In genomic region chr2:165198181-165198580, GRCh38 we compare ENCODE assay signal across 24 cellular contexts. TPM values are rescaled to one million over a fixed set of nuclear protein-coding genes. Genes with fewer than 3 reads are reported as not detected.
DNase-seq lines count a peak whose midpoint lies in the region; ATAC-seq and TF ChIP-seq lines count a peak whose summit lies in the region.
"Had no signal": no experiment of that assay in that cellular context is flagged by ENCODE, and none has a peak within 500 bp of the region (broad histone marks: within the 10 kb centered on the region; RNA-seq: fewer than 3 reads in every experiment).

No MANE protein-coding gene starts in this region.

- peak overlapping the region; percentile 30 to 42 for H3K27ac ChIP-seq in thoracic aorta
- H3K27ac ChIP-seq: 22Rv1, GM23248, KMS-11 had no signal

- H3F3A ChIP-seq in Loucy (ENCODE audit: low read depth): no peaks in the 10 kb centered on the region

- no peak for ATAC-seq in thoracic aorta (ENCODE audit: insufficient number of reproducible peaks, low FRiP score, low read depth)
- ATAC-seq: CD8-positive, alpha-beta T cell; GM12878; HepG2 had no signal

- no peaks in the 10 kb centered on the region for H3K27me3 ChIP-seq in Loucy (ENCODE audit: insufficient read depth, low read length, poor library complexity, severe bottlenecking)
- no peaks in the 10 kb centered on the region for H3K27me3 ChIP-seq in thoracic aorta (replicated peaks; ENCODE audit: insufficient read depth)
- H3K27me3 ChIP-seq: MG63 had no signal

- TF ChIP-seq CTCF in Loucy (conservative IDR thresholded peaks at IDR 0.05; ENCODE audit: low read length): no peak
- no peak for TF ChIP-seq CTCF in thoracic aorta (IDR thresholded peaks at IDR 0.05)

- no peaks in the 10 kb centered on the region for H3K9me3 ChIP-seq in Loucy (ENCODE audit: insufficient read depth, low read depth, low read length)
- no peaks in the 10 kb centered on the region for H3K9me3 ChIP-seq in thoracic aorta
- H3K9me3 ChIP-seq: MG63, SK-N-SH had no signal

- H4K20me1 ChIP-seq in Loucy (ENCODE audit: insufficient read depth, low read length, poor library complexity, severe bottlenecking): no peaks in the 10 kb centered on the region

- H3K9me2 ChIP-seq in Loucy (replicated peaks; ENCODE audit: low read depth, low read length): no peaks in the 10 kb centered on the region
- H3K9me2 ChIP-seq: SK-N-SH had no signal

- H3K4me2 ChIP-seq in Loucy (ENCODE audit: low read depth, low read length, poor library complexity, severe bottlenecking): peak overlapping the region; percentile 18
- H3K4me2 ChIP-seq: KMS-11, SK-N-SH had no signal

- H3K4me3 ChIP-seq in Loucy (ENCODE audit: low read length, poor library complexity, severe bottlenecking) (no peak overlapping the region), thoracic aorta (peak overlapping the region; percentile 7)
- H3K4me3 ChIP-seq: GM12878, GM23248, MG63 had no signal

- H3K36me3 ChIP-seq in Loucy (ENCODE audit: insufficient read depth, low read length) (no peaks in the 10 kb centered on the region), thoracic aorta (no peaks in the 10 kb centered on the region)

- peak; percentile 57 for DNase-seq in NCI-H1092 treated with DMSO at 0.1 percent for 48 hours (lab: John Stamatoyannopoulos, UW)
- DNase-seq in NCI-H1092 (lab: John Stamatoyannopoulos, UW): no peak
- DNase-seq in cerebellar cortex (ENCODE audit: low spot score): peak; percentile 31
- no peak for DNase-seq in thoracic aorta (ENCODE audit: low spot score)
- DNase-seq in iPS-NIHi11 (ENCODE audit: low spot score): no peak
- DNase-seq in cerebellum (ENCODE audit: low spot score): no peak
- DNase-seq in activated CD4-positive, CD25-positive, alpha-beta regulatory T cell (lab: John Stamatoyannopoulos, UW): no peak
- DNase-seq: CD8-positive, alpha-beta T cell; DND-41; GDM1; GM23248; MG63; NCI-H1105 treated with DMSO at 0.1 percent for 48 hours; NCI-H187; NCI-H2171; NCI-H446 treated with DMSO at 0.1 percent for 48 hours; SHP77; SK-N-SH; T-helper 1 cell had no signal

- H3K4me1 ChIP-seq in Loucy (ENCODE audit: insufficient read depth, low read length, poor library complexity, severe bottlenecking) (peaks cover 28% of the 10 kb centered on the region), thoracic aorta (ENCODE audit: control insufficient read depth in 1 of 2, low read depth in 2 of 2) (peaks cover 4 to 20% of the 10 kb centered on the region in 2 donors)

- H3K79me2 ChIP-seq in Loucy (ENCODE audit: insufficient read depth, low read length): no peaks in the 10 kb centered on the region

- H2AFZ ChIP-seq in Loucy (ENCODE audit: low read length): peak overlapping the region; percentile 42; the same call in 1 of the 2 replicates
- H2AFZ ChIP-seq: GM23248 had no signal

- H3K9ac ChIP-seq in Loucy (ENCODE audit: low read depth, low read length, poor library complexity, severe bottlenecking): no peak overlapping the region
- H3K9ac ChIP-seq: GM23248, KMS-11, SK-N-SH had no signal

RNA-seq across cellular contexts. Expression of gene SCN3A, which starts 5.7 kb away (rescaled TPM):
- total RNA-seq in thoracic aorta (1 to 10 TPM; 6.0 to 8.3 TPM), cerebellum (139 TPM)
- total RNA-seq: HepG2 had no signal

RNA-seq across cellular contexts. Expression of gene SCN2A, which starts 41.0 kb away (rescaled TPM):
- total RNA-seq in thoracic aorta (1 to 10 TPM in 1 of 2 donors, not detected in 1; 1.8 TPM), cerebellum (117 TPM)
- total RNA-seq: CD8-positive, alpha-beta T cell; GM12878 had no signal

Comparison
In these comparisons a context has a peak if more than half of its experiments do, and no peak if none do; other contexts are left out.
1. DNase-seq: peak in NCI-H1092 treated with DMSO at 0.1 percent for 48 hours (single experiment) and cerebellar cortex (single experiment); none in NCI-H1092 (single experiment), thoracic aorta (single experiment), iPS-NIHi11 (single experiment), cerebellum (single experiment) and activated CD4-positive, CD25-positive, alpha-beta regulatory T cell (0 of 4).
2. RNA of gene SCN3A, which starts 5.7 kb away (total RNA-seq): 139 TPM in cerebellum (single experiment); 6.0 to 8.3 TPM in thoracic aorta; every median in the first group is over 10 times any median in the second.
3. RNA of gene SCN2A, which starts 41.0 kb away (total RNA-seq): 117 TPM in cerebellum (single experiment); 1.8 TPM in thoracic aorta; every median in the first group is over 10 times any median in the second.